Comparison of ENCODE assay signal across 19 cellular contexts in genomic region chr20:25991051-25991755, GRCh38.
DNase-seq lines count a peak whose midpoint lies in the region; ATAC-seq, FAIRE-seq and TF ChIP-seq lines count a peak whose summit lies in the region.
"Had no signal": no experiment of that assay in that cellular context is flagged by ENCODE, and none has a peak within 500 bp of the region (broad histone marks: within the 10 kb centered on the region; RNA-seq: fewer than 3 reads in every experiment).

No MANE protein-coding gene starts in this region.

- no peak overlapping the region for H2BK12ac ChIP-seq in neuronal stem cell (ENCODE audit: low read length)

- CTCF ChIA-PET in K562 (lab: Yijun Ruan, JAX; ENCODE audit: low intra/inter-chr PET ratio), result no interaction called here

- no peak overlapping the region for H3K4me3 ChIP-seq in heart left ventricle
- H3K4me3 ChIP-seq in K562, result no peak overlapping the region
- H3K4me3 ChIP-seq in neuronal stem cell (ENCODE audit: low read length in 2 of 2), result no peak overlapping the region
- no peak overlapping the region for H3K4me3 ChIP-seq in MG63
- no peak overlapping the region for H3K4me3 ChIP-seq in effector memory CD4-positive, alpha-beta T cell (ENCODE audit: insufficient read depth, low read depth, low read length, poor library complexity, severe bottlenecking)
- H3K4me3 ChIP-seq: GM23248 had no signal

- 93 to 95% (median 94%) methylated on average over 29 to 30 of the region's 30 CpGs for WGBS in heart left ventricle, 4 donors
- WGBS in K562 (ENCODE audit: insufficient coverage, low coverage, missing lambda C conversion rate), result 2% methylated on average over 12 of the region's 30 CpGs
- no CpG with 5 or more reads among the region's 30 CpGs for WGBS in neuronal stem cell (ENCODE audit: extremely low coverage in 2 of 2, insufficient read length in 2 of 2, insufficient replicate concordance in 1 of 2), 2 donors

- H3K18ac ChIP-seq in neuronal stem cell (ENCODE audit: low read length), result peak overlapping the region; percentile 44

- no TSS peak for BruUV-seq in K562 (replicated peaks; lab: Mats Ljungman, UMichigan)

- DNase-seq in cardiac septum (ENCODE audit: low spot score) (peak; percentile 70), heart left ventricle (no peak), K562 (ENCODE audit: extremely low read depth in 1 of 4, low spot score in 3 of 4) (no peak), neuronal stem cell (ENCODE audit: low spot score) (no peak), MG63 (no peak), GM13977 (ENCODE audit: low spot score) (no peak)
- DNase-seq in effector memory CD4-positive, alpha-beta T cell, result no peak
- DNase-seq: C1 segment of cervical spinal cord; Calu3; CD4-positive, alpha-beta memory T cell; COR-L47; DND-41; GM23248; H7; HCEC 1CT had no signal

- in situ Hi-C loops in K562 (cut with MboI) (no loop called here), GM13977 (cut with MboI; ENCODE audit: low pct_unique_long_range_greater_than_20kb, low sequenced_read_pairs, unreplicated experiment) (no loop called here)

- no peak overlapping the region for H2BK5ac ChIP-seq in neuronal stem cell (ENCODE audit: low read length)

- no peaks in the 10 kb centered on the region for H4K20me1 ChIP-seq in K562 (replicated peaks; ENCODE audit: control insufficient read depth, insufficient read depth, low read length)

- no peak for TF ChIP-seq EP300 in K562 (IDR thresholded peaks at IDR 0.05; ENCODE audit: low read length)

- no peak overlapping the region for H3K4ac ChIP-seq in neuronal stem cell (ENCODE audit: low read length)

- H3K9me1 ChIP-seq in K562 (ENCODE audit: control insufficient read depth, insufficient read depth, low read length), result no peaks in the 10 kb centered on the region

- no peak overlapping the region for H2AK5ac ChIP-seq in neuronal stem cell (ENCODE audit: low read depth, low read length)

- no peak overlapping the region for H3K14ac ChIP-seq in neuronal stem cell (ENCODE audit: low read length)

- H2AFZ ChIP-seq in K562 (ENCODE audit: low read depth, low read length) (no peak overlapping the region), neuronal stem cell (ENCODE audit: low read length) (no peak overlapping the region)
- H2AFZ ChIP-seq: GM23248 had no signal

- H3K4me2 ChIP-seq in K562 (ENCODE audit: insufficient read depth, low read length) (no peak overlapping the region), neuronal stem cell (ENCODE audit: insufficient read depth, low read length, poor library complexity, severe bottlenecking) (no peak overlapping the region)

- H2BK120ac ChIP-seq in neuronal stem cell (ENCODE audit: low read depth, low read length), result no peak overlapping the region

- no peaks in the 10 kb centered on the region for H3K9me3 ChIP-seq in heart left ventricle
- H3K9me3 ChIP-seq in K562 (replicated peaks; ENCODE audit: control insufficient read depth, insufficient read depth, low read depth, low read length), result no peaks in the 10 kb centered on the region
- H3K9me3 ChIP-seq in neuronal stem cell (replicated peaks in 1 of 2; ENCODE audit: control insufficient read depth in 2 of 2, insufficient read depth in 1 of 2, low read depth in 1 of 2, low read length in 2 of 2), result no peaks in the 10 kb centered on the region
- H3K9me3 ChIP-seq in MG63, result no peaks in the 10 kb centered on the region
- no peaks in the 10 kb centered on the region for H3K9me3 ChIP-seq in effector memory CD4-positive, alpha-beta T cell (ENCODE audit: control insufficient read depth, low read length)

- intact Hi-C loops in cardiac septum (cut with DNase I) (no loop called here), heart left ventricle (cut with DNase I) (no loop called here), K562 (cut with micrococcal nuclease) (no loop called here)

- no peak overlapping the region for H2BK15ac ChIP-seq in neuronal stem cell (ENCODE audit: low read length)

- H3K27ac ChIP-seq in heart left ventricle (no peak overlapping the region), K562 (ENCODE audit: extremely low read depth, low read depth, low read length) (no peak overlapping the region), neuronal stem cell (replicated peaks; ENCODE audit: low read length) (no peak overlapping the region)
- no peak overlapping the region for H3K27ac ChIP-seq in effector memory CD4-positive, alpha-beta T cell (ENCODE audit: insufficient read depth, low read length, poor library complexity, severe bottlenecking)
- H3K27ac ChIP-seq: GM23248 had no signal

- no peak for TF ChIP-seq RAD21 in K562 (CRISPR knock-in tag; conservative IDR thresholded peaks at IDR 0.05 in 1 of 2, IDR thresholded peaks at IDR 0.05 in 1 of 2)

- no peak for FAIRE-seq in K562 (lab: Jason Lieb, UNC)
- FAIRE-seq: G401.6, GM12892, GM19239, H1 had no signal

- H3K36me3 ChIP-seq in heart left ventricle, result no peaks in the 10 kb centered on the region
- no peaks in the 10 kb centered on the region for H3K36me3 ChIP-seq in K562 (ENCODE audit: control insufficient read depth, insufficient read depth, low read length)
- no peaks in the 10 kb centered on the region for H3K36me3 ChIP-seq in neuronal stem cell (replicated peaks in 1 of 2; ENCODE audit: control insufficient read depth in 2 of 2, insufficient read depth in 2 of 2, low read length in 2 of 2)
- H3K36me3 ChIP-seq in MG63, result no peaks in the 10 kb centered on the region
- no peaks in the 10 kb centered on the region for H3K36me3 ChIP-seq in effector memory CD4-positive, alpha-beta T cell (ENCODE audit: control insufficient read depth, insufficient read depth, low read length)

- POLR2A ChIA-PET in K562 (lab: Yijun Ruan, JAX), result no interaction called here

- TF ChIP-seq CTCF in heart left ventricle (IDR thresholded peaks at IDR 0.05), result no peak
- TF ChIP-seq CTCF in K562 (IDR thresholded peaks at IDR 0.05 in 2 of 3, conservative IDR thresholded peaks at IDR 0.05 in 1 of 3; ENCODE audit: insufficient read depth in 2 of 3, low read depth in 1 of 3, low read length in 3 of 3), result no peak
- TF ChIP-seq CTCF in GM13977 (IDR thresholded peaks at IDR 0.05; ENCODE audit: extremely low read depth, insufficient read depth, missing control alignments), result no peak

- no peak overlapping the region for H4K91ac ChIP-seq in neuronal stem cell (ENCODE audit: low read depth, low read length, poor library complexity)

- no peak overlapping the region for H4K8ac ChIP-seq in neuronal stem cell (ENCODE audit: low read depth, low read length)

- no peak overlapping the region for H3K23ac ChIP-seq in neuronal stem cell (ENCODE audit: low read depth, low read length, poor library complexity)

- H3K79me2 ChIP-seq in K562 (ENCODE audit: control insufficient read depth, insufficient read depth, low read length), result no peaks in the 10 kb centered on the region

- H3K9ac ChIP-seq in K562 (ENCODE audit: insufficient read depth in 1 of 2, low read depth in 2 of 2, low read length in 2 of 2), result no peak overlapping the region
- no peak overlapping the region for H3K9ac ChIP-seq in neuronal stem cell (ENCODE audit: low read depth, low read length, poor library complexity)
- H3K9ac ChIP-seq: GM23248 had no signal

- peaks cover 0 to 5% (median 0%) of the 10 kb centered on the region in 9 donors for H3K27me3 ChIP-seq in heart left ventricle
- H3K27me3 ChIP-seq in K562 (ENCODE audit: control insufficient read depth in 2 of 2, insufficient read depth in 2 of 2, low read length in 2 of 2), result peaks cover 6 to 28% of the 10 kb centered on the region in 2 experiments; a peak in 3 of 5 replicates
- H3K27me3 ChIP-seq in neuronal stem cell (ENCODE audit: control insufficient read depth in 3 of 3, insufficient read depth in 3 of 3, low read depth in 1 of 3, low read length in 3 of 3), result no peaks in the 10 kb centered on the region
- H3K27me3 ChIP-seq in MG63, result no peaks in the 10 kb centered on the region
- H3K27me3 ChIP-seq in effector memory CD4-positive, alpha-beta T cell (replicated peaks; ENCODE audit: control insufficient read depth, insufficient read depth, low read length, poor library complexity, severe bottlenecking), result no peaks in the 10 kb centered on the region

- ATAC-seq in heart left ventricle (no peak), K562 (no peak)

- TF ChIP-seq POLR2A in heart left ventricle (IDR thresholded peaks at IDR 0.05) (no peak), K562 (conservative IDR thresholded peaks at IDR 0.05) (no peak)

- H3K4me1 ChIP-seq in heart left ventricle, result peaks cover 0 to 8% (median 0%) of the 10 kb centered on the region in 12 donors
- H3K4me1 ChIP-seq in K562 (replicated peaks in 1 of 2; ENCODE audit: control insufficient read depth in 2 of 2, insufficient read depth in 2 of 2, low read length in 2 of 2), result peaks cover 0 to 7% of the 10 kb centered on the region in 2 experiments; a peak in 1 of 5 replicates
- H3K4me1 ChIP-seq in neuronal stem cell (ENCODE audit: control insufficient read depth in 2 of 2, insufficient read depth in 1 of 2, low read depth in 1 of 2, low read length in 2 of 2), result no peaks in the 10 kb centered on the region
- H3K4me1 ChIP-seq in effector memory CD4-positive, alpha-beta T cell (ENCODE audit: control insufficient read depth, insufficient read depth, low read length, poor library complexity, severe bottlenecking), result no peaks in the 10 kb centered on the region

- H3K79me1 ChIP-seq in neuronal stem cell (ENCODE audit: low read depth, low read length), result no peaks in the 10 kb centered on the region

TF ChIP-seq in K562, 482 proteins besides CTCF, POLR2A, EP300 and RAD21 (continues in another document):
- TF ChIP-seq HDAC6 (IDR thresholded peaks at IDR 0.05; ENCODE audit: low read depth, low read length) (no peak), TFAP4 (CRISPR knock-in tag; IDR thresholded peaks at IDR 0.05; ENCODE audit: borderline replicate concordance) (peak; percentile 22; the same call in 1 of the 2 replicates), NRF1 (conservative IDR thresholded peaks at IDR 0.05 in 1 of 2, IDR thresholded peaks at IDR 0.05 in 1 of 2) (0 out of 4 replicates have a peak, but pooled peaks of 1 of the 2 experiments have one; percentile 39)
